12 cellular contexts compared by ENCODE assay signal in genomic region chr16:17130733-17131132, GRCh38.
"Had no signal": no experiment of that assay in that cellular context is flagged by ENCODE, and none has a peak within 500 bp of the region (broad histone marks: within the 10 kb centered on the region; RNA-seq: fewer than 3 reads in every experiment).

No MANE protein-coding gene starts in this region.

- H3K4me1 ChIP-seq: sigmoid colon, upper lobe of left lung had no signal

- H3K9me3 Mint-ChIP-seq: activated naive CD4-positive, alpha-beta T cell treated with anti-CD3 and anti-CD28 coated beads, Interleukin-2, amount 50 U/mL, for 72 hours; natural killer cell treated with Interleukin-12 subunit alpha and Interleukin-12 subunit beta and Interleukin-15 and Interleukin-18, amount 100 ng/mL, for 72 hours; stimulated activated naive CD8-positive, alpha-beta T cell treated with anti-CD3 and anti-CD28 coated beads, Interleukin-15, Interleukin-2, amounts not matched to agents 100 ng/mL and 50 ng/mL, for 24 hours had no signal

- H3K4me3 Mint-ChIP-seq: natural killer cell treated with Interleukin-12 subunit alpha and Interleukin-12 subunit beta and Interleukin-15 and Interleukin-18, amount 100 ng/mL, for 72 hours; stimulated activated naive CD8-positive, alpha-beta T cell treated with anti-CD3 and anti-CD28 coated beads, Interleukin-15, Interleukin-2, amounts not matched to agents 100 ng/mL and 50 ng/mL, for 24 hours had no signal

- DNase-seq: activated CD4-positive, alpha-beta T cell treated with anti-CD3 and anti-CD28 coated beads, Interleukin-2, amount 50 U/mL, for 48 hours; left colon; sigmoid colon; T-helper 1 cell; upper lobe of left lung had no signal

- H3K27me3 Mint-ChIP-seq: natural killer cell treated with Interleukin-12 subunit alpha and Interleukin-12 subunit beta and Interleukin-15 and Interleukin-18, amount 100 ng/mL, for 72 hours; stimulated activated naive CD8-positive, alpha-beta T cell treated with anti-CD3 and anti-CD28 coated beads, Interleukin-15, Interleukin-2, amounts not matched to agents 100 ng/mL and 50 ng/mL, for 24 hours had no signal

- ATAC-seq: activated CD4-positive, CD25-positive, alpha-beta regulatory T cell treated with anti-CD3 and anti-CD28 coated beads, Interleukin-2, amount 50 U/mL, for 24 hours; activated naive CD4-positive, alpha-beta T cell treated with anti-CD3 and anti-CD28 coated beads, Interleukin-2, amount 50 U/mL, for 72 hours; esophagus mucosa; left colon; natural killer cell treated with Interleukin-12 subunit alpha and Interleukin-12 subunit beta and Interleukin-15 and Interleukin-18, amount 100 ng/mL, for 72 hours had no signal

- H3K27ac ChIP-seq: sigmoid colon, SK-N-MC, upper lobe of left lung had no signal

- H3K9me3 ChIP-seq: sigmoid colon, upper lobe of left lung had no signal

- H3K27ac Mint-ChIP-seq: natural killer cell treated with Interleukin-12 subunit alpha and Interleukin-12 subunit beta and Interleukin-15 and Interleukin-18, amount 100 ng/mL, for 72 hours; stimulated activated naive CD8-positive, alpha-beta T cell treated with anti-CD3 and anti-CD28 coated beads, Interleukin-15, Interleukin-2, amounts not matched to agents 100 ng/mL and 50 ng/mL, for 24 hours had no signal

- H3K27me3 ChIP-seq: sigmoid colon, upper lobe of left lung had no signal

- H3K4me3 ChIP-seq: lung, sigmoid colon, SK-N-MC, upper lobe of left lung had no signal
